In the genomic region with DNA sequence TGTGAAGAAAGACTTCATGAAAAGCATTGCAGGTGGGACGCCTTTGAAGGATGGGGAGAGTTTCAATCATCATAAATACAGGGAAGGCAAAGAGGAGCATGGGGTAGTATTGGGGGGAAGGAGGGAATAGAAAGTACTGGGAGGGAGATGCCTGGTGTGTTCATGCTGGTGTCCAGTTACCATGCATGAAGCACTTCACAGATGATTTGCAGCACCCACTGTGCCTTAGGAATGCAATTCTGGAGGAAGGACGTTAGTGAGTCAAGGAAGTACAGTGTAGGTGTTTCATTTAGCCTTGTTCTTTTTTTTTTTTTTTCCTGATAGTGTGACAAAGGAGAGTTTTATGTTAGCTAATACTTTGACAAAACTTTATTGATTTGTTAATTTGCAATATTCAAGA, we compare ENCODE assay signal across 22 cellular contexts. TPM values are rescaled to one million over a fixed set of nuclear protein-coding genes. Genes with fewer than 3 reads are reported as not detected.
DNase-seq lines count a peak whose midpoint lies in the region; ATAC-seq, FAIRE-seq and TF ChIP-seq lines count a peak whose summit lies in the region.
"Had no signal": no experiment of that assay in that cellular context is flagged by ENCODE, and none has a peak within 500 bp of the region (broad histone marks: within the 10 kb centered on the region; RNA-seq: fewer than 3 reads in every experiment).

No MANE protein-coding gene starts in this region.

- TF ChIP-seq CTCF in D721Med (IDR thresholded peaks at IDR 0.05; ENCODE audit: insufficient read depth, missing control alignments), result no peak
- TF ChIP-seq CTCF in IMR-90 (conservative IDR thresholded peaks at IDR 0.05; ENCODE audit: low read depth, low read length), result no peak

- CTCF ChIA-PET in IMR-90 (lab: Yijun Ruan, JAX), result no interaction called here

- no peak overlapping the region for H2BK120ac ChIP-seq in IMR-90 (ENCODE audit: low read depth, low read length)

- H3K56ac ChIP-seq in IMR-90 (ENCODE audit: extremely low read depth, insufficient read depth, low read length), result no peak overlapping the region

- TF ChIP-seq RAD21 in IMR-90 (IDR thresholded peaks at IDR 0.05; ENCODE audit: low read length), result no peak

- peak; percentile 67 for ATAC-seq in IMR-90 (ENCODE audit: low read depth)
- no peak for ATAC-seq in HG03439 (IDR thresholded peaks at IDR 0.05; ENCODE audit: unreplicated experiment)
- ATAC-seq in HG03565 (IDR thresholded peaks at IDR 0.05; ENCODE audit: unreplicated experiment), result no peak
- no peak for ATAC-seq in HG03097 (IDR thresholded peaks at IDR 0.05; ENCODE audit: low FRiP score, unreplicated experiment)
- ATAC-seq: T-cell had no signal

- no peak overlapping the region for H4K8ac ChIP-seq in IMR-90 (ENCODE audit: low read depth in 2 of 2, low read length in 2 of 2)

- H3K9me3 ChIP-seq in IMR-90 (ENCODE audit: control insufficient read depth, insufficient read depth, low read length), result no peaks in the 10 kb centered on the region
- H3K9me3 ChIP-seq: tibial artery had no signal

- H3K36me3 ChIP-seq in IMR-90 (ENCODE audit: control insufficient read depth, insufficient read depth, low read length), result no peaks in the 10 kb centered on the region
- H3K36me3 ChIP-seq: tibial artery had no signal

- H3K4me1 ChIP-seq in IMR-90 (ENCODE audit: control insufficient read depth, insufficient read depth, low read length), result no peaks in the 10 kb centered on the region
- H3K4me1 ChIP-seq: tibial artery had no signal

- H3K4me3 ChIP-seq in IMR-90 (ENCODE audit: insufficient read depth, low read depth, low read length), result no peak overlapping the region
- H3K4me3 ChIP-seq: tibial artery had no signal

- H3K23ac ChIP-seq in IMR-90 (ENCODE audit: low read depth, low read length), result no peak overlapping the region

- in situ Hi-C loops in IMR-90 (cut with MboI; ENCODE audit: low sequenced_read_pairs), result no loop called here

- 40% methylated on average over 1 of the region's 2 CpGs; no CpG with 5 or more reads in 1 of the 2 experiments for WGBS in IMR-90 (ENCODE audit: extremely low coverage in 2 of 2, insufficient read length in 1 of 2), 2 experiments

- H3K9me1 ChIP-seq in IMR-90 (ENCODE audit: insufficient read depth, low read length), result no peaks in the 10 kb centered on the region

- dilution Hi-C loops in IMR-90 (cut with HindIII; ENCODE audit: low sequenced_read_pairs, unreplicated experiment), result no loop called here

- no peak overlapping the region for H2BK5ac ChIP-seq in IMR-90 (ENCODE audit: low read depth, low read length, poor library complexity, severe bottlenecking)

- H2AK9ac ChIP-seq in IMR-90 (replicated peaks; ENCODE audit: low read depth, low read length, poor library complexity), result no peak overlapping the region

- no TSS peak for BruUV-seq in IMR-90 (replicated peaks; lab: Mats Ljungman, UMichigan)

- DNase-seq in D721Med (ENCODE audit: insufficient read length, low spot score) (no peak), IMR-90 (peak; percentile 55), caudate nucleus (lab: John Stamatoyannopoulos, UW) (no peak), left kidney (ENCODE audit: low read depth, low spot score) (peak; percentile 71), RCC 7860 (ENCODE audit: low spot score) (no peak)
- DNase-seq: activated CD4-positive, alpha-beta T cell treated with anti-CD3 and anti-CD28 coated beads for 48 hours; cortex of kidney; hypothalamus; Karpas-422; NCI-H1092; NCI-H2029; NCI-H524 treated with DMSO at 0.1 percent for 48 hours; Right ventricle myocardium superior; small intestine; T-cell; tibial artery had no signal

- H3K18ac ChIP-seq in IMR-90 (ENCODE audit: low read depth, low read length), result no peak overlapping the region

- FAIRE-seq in D721Med (lab: Jason Lieb, UNC), result peak; percentile 69
- FAIRE-seq in RCC 7860 (lab: Jason Lieb, UNC), result no peak
- FAIRE-seq: GM19239, small intestine had no signal

- no peak overlapping the region for H2AK5ac ChIP-seq in IMR-90 (ENCODE audit: low read depth, low read length)

- H2AFZ ChIP-seq in IMR-90 (replicated peaks; ENCODE audit: low read length, poor library complexity), result no peak overlapping the region

- H4K5ac ChIP-seq in IMR-90 (ENCODE audit: low read depth, low read length), result no peak overlapping the region

- no peak overlapping the region for H4K91ac ChIP-seq in IMR-90 (ENCODE audit: insufficient read depth, low read depth, low read length)

- no peak overlapping the region for H3K4ac ChIP-seq in IMR-90 (ENCODE audit: low read depth, low read length)

- POLR2A ChIA-PET in IMR-90 (lab: Charles Lee; ENCODE audit: unreplicated experiment), result no interaction called here

- no peaks in the 10 kb centered on the region for H3K27me3 ChIP-seq in IMR-90 (ENCODE audit: control insufficient read depth, insufficient read depth, low read length)
- H3K27me3 ChIP-seq: tibial artery had no signal

- no peak overlapping the region for H3K4me2 ChIP-seq in IMR-90 (ENCODE audit: low read depth, low read length)

- intact Hi-C loops in IMR-90 (cut with micrococcal nuclease), result no loop called here

- no peak overlapping the region for H3K9ac ChIP-seq in IMR-90 (ENCODE audit: low read depth, low read length)

- H3K79me1 ChIP-seq in IMR-90 (ENCODE audit: low read depth in 1 of 2, low read length in 2 of 2), result no peaks in the 10 kb centered on the region; a peak in 1 of 4 replicates

- no peak overlapping the region for H2BK15ac ChIP-seq in IMR-90 (ENCODE audit: low read depth, low read length)

- no peaks in the 10 kb centered on the region for H4K20me1 ChIP-seq in IMR-90 (ENCODE audit: insufficient read depth, low read length)

- TF ChIP-seq POLR2A in IMR-90 (IDR thresholded peaks at IDR 0.05; ENCODE audit: low read depth, low read length), result no peak

- no peak overlapping the region for H3K14ac ChIP-seq in IMR-90 (replicated peaks; ENCODE audit: low read depth, low read length)

- H2BK20ac ChIP-seq in IMR-90 (ENCODE audit: low read depth, low read length), result no peak overlapping the region

- H3K27ac ChIP-seq in IMR-90 (ENCODE audit: insufficient read depth, low read length), result no peak overlapping the region
- peak overlapping the region; percentile 38 for H3K27ac ChIP-seq in caudate nucleus (ENCODE audit: low read depth, low read length)
- H3K27ac ChIP-seq: tibial artery had no signal

TF ChIP-seq in IMR-90, 13 proteins besides CTCF, POLR2A, EP300 and RAD21:
- TF ChIP-seq CHD1 (IDR thresholded peaks at IDR 0.05; ENCODE audit: low read depth, low read length), result no peak
- TF ChIP-seq CEBPB (IDR thresholded peaks at IDR 0.05; ENCODE audit: low read depth, low read length), result no peak
- no peak for TF ChIP-seq NFE2L2 (IDR thresholded peaks at IDR 0.05; ENCODE audit: low read depth, low read length)
- no peak for TF ChIP-seq MAZ (IDR thresholded peaks at IDR 0.05; ENCODE audit: borderline replicate concordance, low read depth, low read length)
- TF ChIP-seq, protein P1, sequence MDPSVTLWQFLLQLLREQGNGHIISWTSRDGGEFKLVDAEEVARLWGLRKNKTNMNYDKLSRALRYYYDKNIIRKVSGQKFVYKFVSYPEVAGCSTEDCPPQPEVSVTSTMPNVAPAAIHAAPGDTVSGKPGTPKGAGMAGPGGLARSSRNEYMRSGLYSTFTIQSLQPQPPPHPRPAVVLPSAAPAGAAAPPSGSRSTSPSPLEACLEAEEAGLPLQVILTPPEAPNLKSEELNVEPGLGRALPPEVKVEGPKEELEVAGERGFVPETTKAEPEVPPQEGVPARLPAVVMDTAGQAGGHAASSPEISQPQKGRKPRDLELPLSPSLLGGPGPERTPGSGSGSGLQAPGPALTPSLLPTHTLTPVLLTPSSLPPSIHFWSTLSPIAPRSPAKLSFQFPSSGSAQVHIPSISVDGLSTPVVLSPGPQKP (IDR thresholded peaks at IDR 0.05; ENCODE audit: borderline replicate concordance, low read depth, low read length), result no peak
TF ChIP-seq in IMR-90: peak in this region for 0.

RNA-seq across cellular contexts. Expression of gene ADAM23, which starts 36.8 kb away (rescaled TPM):
- 2.9 and 3.9 TPM in 2 replicates for total RNA-seq in IMR-90 (2012; rRNA removed)
- 7.4 and 10.3 TPM in 2 replicates for polyA plus RNA-seq in IMR-90 (2012; rRNA removed)
- polyA plus RNA-seq in IMR-90 (2012; cell fraction: cytosol; rRNA removed), result 2.9 TPM in 2 replicates
- polyA plus RNA-seq in IMR-90 (2012; cell fraction: nucleus; rRNA removed; ENCODE audit: low replicate concordance), result 1.0 and 4.3 TPM in 2 replicates
- total RNA-seq: HT-29 had no signal
- polyA plus RNA-seq: CD14-positive monocyte had no signal

Comparison
In these comparisons a context has a peak if more than half of its experiments do, and no peak if none do; other contexts are left out.
1. DNase-seq: peak in IMR-90 (single experiment) and left kidney (single experiment); none in D721Med (single experiment), caudate nucleus (0 of 61) and RCC 7860 (single experiment).